Comparison of ENCODE assay signal across 21 cellular contexts in genomic region chr6:112936476-112936875, GRCh38.
DNase-seq lines count a peak whose midpoint lies in the region; ATAC-seq and TF ChIP-seq lines count a peak whose summit lies in the region.
"Had no signal": no experiment of that assay in that cellular context is flagged by ENCODE, and none has a peak within 500 bp of the region (broad histone marks: within the 10 kb centered on the region; RNA-seq: fewer than 3 reads in every experiment).

No MANE protein-coding gene starts in this region.

- peaks cover 0 to 16% (median 3%) of the 10 kb centered on the region in 4 donors for H3K4me1 ChIP-seq in stomach
- H3K4me1 ChIP-seq: parathyroid adenoma had no signal

- no peak for TF ChIP-seq POLR2A in stomach (IDR thresholded peaks at IDR 0.05)

- H3K9me3 ChIP-seq in stomach = no peaks in the 10 kb centered on the region
- H3K9me3 ChIP-seq: body of pancreas had no signal

- H3K36me3 ChIP-seq in stomach = no peaks in the 10 kb centered on the region

- no peak for DNase-seq in Right ventricle myocardium superior
- no peak for DNase-seq in cardiac septum (ENCODE audit: low spot score)
- DNase-seq in fibroblast of the aortic adventitia (ENCODE audit: low read depth) = peak; percentile 77
- peak; percentile 69 for DNase-seq in smooth muscle cell of the brain vasculature (ENCODE audit: low read depth, low spot score)
- no peak for DNase-seq in stomach
- DNase-seq: activated CD4-positive, alpha-beta T cell treated with anti-CD3 and anti-CD28 coated beads for 4 hours; body of pancreas; CD4-positive, CD25-positive, alpha-beta regulatory T cell; Kasumi-1; naive B cell; NCI-H2107; NCI-H526; stimulated activated CD4-positive, alpha-beta T cell treated with anti-CD3 and anti-CD28 coated beads, Interleukin-4, amount 100 ng/mL, for 4 hours had no signal

- peak overlapping the region; percentile 16; the same call in 1 of the 2 replicates for H3K27ac ChIP-seq in VCaP
- H3K27ac ChIP-seq in stomach = no peak overlapping the region
- H3K27ac ChIP-seq: body of pancreas, coronary artery, parathyroid adenoma had no signal

- TF ChIP-seq CTCF in VCaP (conservative IDR thresholded peaks at IDR 0.05) (no peak), fibroblast of the aortic adventitia (IDR thresholded peaks at IDR 0.05; ENCODE audit: insufficient read depth, low read length) (no peak), stomach (IDR thresholded peaks at IDR 0.05) (no peak)

- ATAC-seq in Right ventricle myocardium superior (ENCODE audit: poor library complexity) = peak; percentile 73
- ATAC-seq in GM21529 (IDR thresholded peaks at IDR 0.05; ENCODE audit: unreplicated experiment) = no peak
- ATAC-seq in GM19467 (IDR thresholded peaks at IDR 0.05; ENCODE audit: unreplicated experiment) = no peak
- ATAC-seq: activated naive CD4-positive, alpha-beta T cell treated with anti-CD3 and anti-CD28 coated beads, Interleukin-2, amount 50 U/mL, for 72 hours; body of pancreas had no signal

- intact Hi-C loops in Right ventricle myocardium superior (cut with DNase I) (no loop called here), cardiac septum (cut with DNase I) (no loop called here), stomach (cut with DNase I; ENCODE audit: low total_unique reads) (no loop called here)

- 41 to 59% (median 54%) methylated on average over 1 of the region's 1 CpG for WGBS in stomach, 5 donors

- no peaks in the 10 kb centered on the region for H3K27me3 ChIP-seq in stomach
- H3K27me3 ChIP-seq: body of pancreas had no signal

- TF ChIP-seq EP300 in stomach (IDR thresholded peaks at IDR 0.05) = no peak

- H3K4me3 ChIP-seq in fibroblast of the aortic adventitia (ENCODE audit: low read depth, low read length) = no peak overlapping the region
- no peak overlapping the region for H3K4me3 ChIP-seq in stomach
- H3K4me3 ChIP-seq: body of pancreas, coronary artery, lung, skin epidermis had no signal

Comparison
In these comparisons a context has a peak if more than half of its experiments do, and no peak if none do; other contexts are left out.
1. DNase-seq: peak in fibroblast of the aortic adventitia (single experiment) and smooth muscle cell of the brain vasculature (single experiment); none in Right ventricle myocardium superior (single experiment), cardiac septum (single experiment) and stomach (single experiment).